9 cellular contexts compared by ENCODE assay signal in genomic region chrX:153981771-153982533, GRCh38. TPM values are rescaled to one million over a fixed set of nuclear protein-coding genes. Genes with fewer than 3 reads are reported as not detected.
DNase-seq lines count a peak whose midpoint lies in the region; ATAC-seq and TF ChIP-seq lines count a peak whose summit lies in the region.
"Had no signal": no experiment of that assay in that cellular context is flagged by ENCODE, and none has a peak within 500 bp of the region (broad histone marks: within the 10 kb centered on the region; RNA-seq: fewer than 3 reads in every experiment).

No MANE protein-coding gene starts in this region.

- no peaks in the 10 kb centered on the region for H3K36me3 Mint-ChIP-seq in stimulated activated naive CD8-positive, alpha-beta T cell treated with anti-CD3 and anti-CD28 coated beads, Interleukin-15, Interleukin-2, amounts not matched to agents 100 ng/mL and 50 ng/mL, for 24 hours (ENCODE audit: low read depth)

- H4K8ac ChIP-seq in mesendoderm (ENCODE audit: low read depth, low read length), result no peak overlapping the region

- no peak overlapping the region for H3K23ac ChIP-seq in mesendoderm (ENCODE audit: low read length)

- no peaks in the 10 kb centered on the region for H3K27me3 Mint-ChIP-seq in stimulated activated naive CD8-positive, alpha-beta T cell treated with anti-CD3 and anti-CD28 coated beads, Interleukin-15, Interleukin-2, amounts not matched to agents 100 ng/mL and 50 ng/mL, for 24 hours

- H3K27me3 ChIP-seq in mesendoderm (ENCODE audit: insufficient read depth, low read length, poor library complexity), result no peaks in the 10 kb centered on the region

- no peak overlapping the region for H4K5ac ChIP-seq in mesendoderm (ENCODE audit: low read length)

- no peak for TF ChIP-seq CTCF in NB4 (IDR thresholded peaks at IDR 0.05; ENCODE audit: low read depth, low read length)

- H3K56ac ChIP-seq in mesendoderm (ENCODE audit: low read length), result no peak overlapping the region

- no peaks in the 10 kb centered on the region for H3K36me3 ChIP-seq in mesendoderm (ENCODE audit: control insufficient read depth, insufficient read depth, low read length)

- no peak overlapping the region for H2BK120ac ChIP-seq in mesendoderm (ENCODE audit: low read depth, low read length)

- no peak overlapping the region for H2AK5ac ChIP-seq in mesendoderm (ENCODE audit: low read length)

- DNase-seq in NB4 (ENCODE audit: low read depth) (peak; percentile 93), islet precursor cell (peak; percentile 46), COLO829 (ENCODE audit: low spot score) (no peak), mesendoderm (no peak), NCI-H187 treated with DMSO at 0.1 percent for 48 hours (lab: John Stamatoyannopoulos, UW) (no peak)
- peak; percentile 68 for DNase-seq in activated T-cell treated with anti-CD3 and anti-CD28 coated beads, Interleukin-2, amount 50 U/mL, for 1 hour
- DNase-seq: NCI-H526 treated with DMSO at 0.1 percent for 48 hours had no signal

- H3K9me3 Mint-ChIP-seq in stimulated activated naive CD8-positive, alpha-beta T cell treated with anti-CD3 and anti-CD28 coated beads, Interleukin-15, Interleukin-2, amounts not matched to agents 100 ng/mL and 50 ng/mL, for 24 hours, result no peaks in the 10 kb centered on the region

- no peak overlapping the region for H2BK5ac ChIP-seq in mesendoderm (ENCODE audit: low read length)

- no CpG with 5 or more reads among the region's 52 CpGs for WGBS in mesendoderm (ENCODE audit: extremely low coverage, insufficient coverage, low lambda C conversion rate)

- peaks cover 50% of the 10 kb centered on the region for H3K4me1 Mint-ChIP-seq in stimulated activated naive CD8-positive, alpha-beta T cell treated with anti-CD3 and anti-CD28 coated beads, Interleukin-15, Interleukin-2, amounts not matched to agents 100 ng/mL and 50 ng/mL, for 24 hours (ENCODE audit: low read depth)

- no peak overlapping the region for H2BK15ac ChIP-seq in mesendoderm (replicated peaks; ENCODE audit: low read depth)

- peak overlapping the region; percentile 85 for H3K27ac Mint-ChIP-seq in stimulated activated naive CD8-positive, alpha-beta T cell treated with anti-CD3 and anti-CD28 coated beads, Interleukin-15, Interleukin-2, amounts not matched to agents 100 ng/mL and 50 ng/mL, for 24 hours

- H3K9ac ChIP-seq in mesendoderm (ENCODE audit: low read length), result no peak overlapping the region

- H3K27ac ChIP-seq in mesendoderm (ENCODE audit: low read depth, low read length), result no peak overlapping the region

- no peak overlapping the region for H3K4me2 ChIP-seq in mesendoderm (ENCODE audit: low read length)

- H3K18ac ChIP-seq in mesendoderm (ENCODE audit: low read length), result no peak overlapping the region

- no peak overlapping the region for H3K4ac ChIP-seq in mesendoderm (ENCODE audit: low read depth, low read length)

- H3K4me3 Mint-ChIP-seq in stimulated activated naive CD8-positive, alpha-beta T cell treated with anti-CD3 and anti-CD28 coated beads, Interleukin-15, Interleukin-2, amounts not matched to agents 100 ng/mL and 50 ng/mL, for 24 hours, result peak overlapping the region; percentile 52

- no peaks in the 10 kb centered on the region for H3K79me2 ChIP-seq in mesendoderm (ENCODE audit: control insufficient read depth, insufficient read depth, low read length)

- no peaks in the 10 kb centered on the region for H3K79me1 ChIP-seq in mesendoderm (ENCODE audit: low read length)

- no peaks in the 10 kb centered on the region for H3K4me1 ChIP-seq in mesendoderm (ENCODE audit: control insufficient read depth, low read depth, low read length)

- ATAC-seq in GM21526 (IDR thresholded peaks at IDR 0.05; ENCODE audit: low FRiP score, unreplicated experiment), result no peak

- TF ChIP-seq POLR2A in NB4 (IDR thresholded peaks at IDR 0.05; ENCODE audit: extremely low read depth, insufficient read length), result no peak

- no peak overlapping the region for H3K4me3 ChIP-seq in NB4 (ENCODE audit: low read depth, low read length)
- H3K4me3 ChIP-seq in mesendoderm (ENCODE audit: low read length), result no peak overlapping the region

RNA-seq across cellular contexts. Expression of gene TMEM187, which starts 9.4 kb away (rescaled TPM):
- 1.2 TPM for polyA plus RNA-seq in mesendoderm (2013, experiment 1 of 2)
- 1.2 TPM for polyA plus RNA-seq in mesendoderm (2013, experiment 2 of 2)

RNA-seq across cellular contexts. Expression of gene HCFC1, which starts 10.3 kb away (rescaled TPM):
- 76.6 TPM for polyA plus RNA-seq in mesendoderm (2013, experiment 1 of 2)
- polyA plus RNA-seq in mesendoderm (2013, experiment 2 of 2), result 74.0 TPM

RNA-seq across cellular contexts. Expression of gene RENBP, which starts 37.5 kb away (rescaled TPM):
- 1.8 TPM for polyA plus RNA-seq in mesendoderm (2013, experiment 1 of 2)
- polyA plus RNA-seq in mesendoderm (2013, experiment 2 of 2), result 1.7 TPM

RNA-seq across cellular contexts. Expression of gene IRAK1, which starts 37.8 kb away (rescaled TPM):
- polyA plus RNA-seq in mesendoderm (2013, experiment 1 of 2), result 41.3 TPM
- polyA plus RNA-seq in mesendoderm (2013, experiment 2 of 2), result 39.9 TPM

RNA-seq across cellular contexts. Expression of gene NAA10, which starts 47.1 kb away (rescaled TPM):
- 120 TPM for polyA plus RNA-seq in mesendoderm (2013, experiment 1 of 2)
- polyA plus RNA-seq in mesendoderm (2013, experiment 2 of 2), result 121 TPM

Comparison
In these comparisons a context has a peak if more than half of its experiments do, and no peak if none do; other contexts are left out.
1. DNase-seq: peak in NB4 (single experiment), activated T-cell treated with anti-CD3 and anti-CD28 coated beads, Interleukin-2, amount 50 U/mL, for 1 hour (single experiment) and islet precursor cell (single experiment); none in COLO829 (single experiment), mesendoderm (single experiment) and NCI-H187 treated with DMSO at 0.1 percent for 48 hours (single experiment).